ENCODE assay signal across 8 cellular contexts in genomic region chr22:33923660-33924246, GRCh38. TPM values are rescaled to one million over a fixed set of nuclear protein-coding genes. Genes with fewer than 3 reads are reported as not detected.
DNase-seq lines count a peak whose midpoint lies in the region; ATAC-seq and TF ChIP-seq lines count a peak whose summit lies in the region.

No MANE protein-coding gene starts in this region.

- H3K4me3 ChIP-seq in HAP-1 = no peak overlapping the region

- peak overlapping the region; percentile 89 to 99 (median 95) for H3K4me3 Mint-ChIP-seq in brain
- peak overlapping the region; percentile 9 to 95 (median 84) for H3K4me3 Mint-ChIP-seq in immature natural killer cell

- H3K9me3 Mint-ChIP-seq in brain = peaks cover 0 to 3% (median 0%) of the 10 kb centered on the region in 5 experiments
- peaks cover 0 to 2% (median 0%) of the 10 kb centered on the region in 6 donors for H3K9me3 Mint-ChIP-seq in immature natural killer cell

- no peaks in the 10 kb centered on the region for H3K36me3 ChIP-seq in HAP-1 (replicated peaks)

- H3K9me3 ChIP-seq in HAP-1 = no peaks in the 10 kb centered on the region

- H3K4me1 ChIP-seq in HAP-1 = peaks cover 7% of the 10 kb centered on the region

- H3K4me1 Mint-ChIP-seq in brain (peaks cover 23% of the 10 kb centered on the region), immature natural killer cell (peaks cover 28 to 30% of the 10 kb centered on the region in 2 donors)

- in situ Hi-C loops in HAP-1 (cut with MboI; ENCODE audit: low sequenced_read_pairs) = loop anchor here (10.0 kb wide), 1 partner anchor 181 kb away; no protein-coding TSS in a partner anchor

- ATAC-seq in GM18517 (IDR thresholded peaks at IDR 0.05; ENCODE audit: unreplicated experiment) (no peak), GM18909 (IDR thresholded peaks at IDR 0.05; ENCODE audit: poor library complexity, unreplicated experiment) (no peak)

- TF ChIP-seq CTCF in brain (conservative IDR thresholded peaks at IDR 0.05) = peak; percentile 84 to 93

- DNase-seq in COR-L47 (lab: John Stamatoyannopoulos, UW) = peak; percentile 8
- DNase-seq in HAP-1 (ENCODE audit: low spot score in 2 of 2) = peak; percentile 72 to 84
- peak; percentile 59 for DNase-seq in NCI-H460 (ENCODE audit: extremely low read depth, low read depth)
- peak; percentile 17 to 32 (median 21) for DNase-seq in immature natural killer cell
- DNase-seq in stimulated activated CD4-positive, alpha-beta T cell treated with anti-CD3 and anti-CD28 coated beads, Interleukin-15, amount 100 ng/mL, for 24 hours = peak; percentile 50

- H3K27me3 Mint-ChIP-seq in brain = peaks cover 19% of the 10 kb centered on the region
- H3K27me3 Mint-ChIP-seq in immature natural killer cell (ENCODE audit: low read depth in 3 of 3) = peaks cover 21 to 32% (median 22%) of the 10 kb centered on the region in 3 donors

- H3K27ac Mint-ChIP-seq in brain = peak overlapping the region in 3 of 5 experiments; percentile 1 to 72 (median 20)
- H3K27ac Mint-ChIP-seq in immature natural killer cell = no peak overlapping the region

- H3K36me3 Mint-ChIP-seq in brain (no peaks in the 10 kb centered on the region), immature natural killer cell (no peaks in the 10 kb centered on the region)

- no peaks in the 10 kb centered on the region for H3K27me3 ChIP-seq in HAP-1 (ENCODE audit: low read depth)

RNA-seq across cellular contexts. Expression of gene LARGE1, which starts 3.5 kb away (rescaled TPM):
- total RNA-seq in NCI-H460 (2014; rRNA removed; shearing (Covaris generic)) = 1.6 and 2.9 TPM in 2 replicates
- polyA plus RNA-seq in NCI-H460 (2014; cell fraction: nucleus; rRNA removed) = 0.86 and 1.4 TPM in 2 replicates
- polyA plus RNA-seq in brain (ENCODE audit: insufficient read depth, low read depth, low replicate concordance) (10.1 TPM), immature natural killer cell (under 1 TPM in 2 of 3 donors, not detected in 1; 0.04 to 0.29 TPM)

Comparison
In these comparisons a context has a peak if more than half of its experiments do, and no peak if none do; other contexts are left out.
1. DNase-seq: peak in every context shown above with its lines; median percentile 78 in HAP-1; 59 in NCI-H460; 50 in stimulated activated CD4-positive, alpha-beta T cell treated with anti-CD3 and anti-CD28 coated beads, Interleukin-15, amount 100 ng/mL, for 24 hours; 21 in immature natural killer cell; 8 in COR-L47.
2. H3K27ac Mint-ChIP-seq: peak in brain (3 of 5); none in immature natural killer cell (0 of 6).